21 cellular contexts compared by ENCODE assay signal in the genomic region with DNA sequence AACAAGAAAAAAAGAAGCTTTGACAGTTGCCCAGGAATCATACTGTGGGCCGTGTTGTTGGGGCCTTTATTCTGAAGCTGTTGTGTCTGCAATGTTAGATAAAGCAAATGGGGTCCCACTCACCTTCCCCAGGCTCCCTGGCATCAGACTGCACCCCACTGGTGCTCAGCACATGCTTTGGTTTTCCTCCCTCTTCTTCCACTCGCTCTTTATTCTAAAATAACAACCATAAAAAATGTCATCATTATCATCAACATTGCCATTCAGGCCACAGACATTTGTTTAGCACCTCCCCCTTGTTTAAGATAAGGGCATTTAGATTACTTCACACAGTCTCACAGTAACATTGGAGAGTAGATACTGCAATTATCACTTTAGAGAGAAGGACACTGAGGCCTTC. TPM values are rescaled to one million over a fixed set of nuclear protein-coding genes. Genes with fewer than 3 reads are reported as not detected.
"Had no signal": no experiment of that assay in that cellular context is flagged by ENCODE, and none has a peak within 500 bp of the region (broad histone marks: within the 10 kb centered on the region; RNA-seq: fewer than 3 reads in every experiment).

No MANE protein-coding gene starts in this region.

- H3K36me3 Mint-ChIP-seq: activated CD4-positive, alpha-beta memory T cell treated with anti-CD3 and anti-CD28 coated beads for 36 hours; memory B cell; stimulated activated effector memory CD8-positive, alpha-beta T cell treated with anti-CD3 and anti-CD28 coated beads, Interleukin-12 subunit alpha, Interleukin-12 subunit beta, amount 100 ng/mL, for 72 hours had no signal

- H3K27me3 ChIP-seq: stomach, suprapubic skin, transverse colon, vagina had no signal

- H3K27ac ChIP-seq: stomach, suprapubic skin, transverse colon, vagina had no signal

- H3K4me3 Mint-ChIP-seq: activated CD4-positive, alpha-beta memory T cell treated with anti-CD3 and anti-CD28 coated beads for 36 hours; activated naive CD8-positive, alpha-beta T cell treated with anti-CD3 and anti-CD28 coated beads, Interleukin-2, amount 50 U/mL, for 24 hours; dendritic cell treated with granulocyte-macrophage colony-stimulating factor and Interleukin-4, amounts not matched to agents 40 ng/mL and 50 ng/mL, for 4 days; memory B cell; stimulated activated effector memory CD8-positive, alpha-beta T cell treated with anti-CD3 and anti-CD28 coated beads, Interleukin-12 subunit alpha, Interleukin-12 subunit beta, amount 100 ng/mL, for 72 hours had no signal

- DNase-seq: activated CD4-positive, alpha-beta memory T cell treated with anti-CD3 and anti-CD28 coated beads for 36 hours; activated CD4-positive, alpha-beta T cell treated with anti-CD3 and anti-CD28 coated beads for 48 hours; activated naive CD4-positive, alpha-beta T cell treated with Interleukin-2 at 50 U/mL for 16 hours; activated naive CD8-positive, alpha-beta T cell treated with anti-CD3 and anti-CD28 coated beads, Interleukin-2, amount 50 U/mL, for 24 hours; activated T-cell treated with anti-CD3 and anti-CD28 coated beads, Interleukin-2, amount 50 U/mL, for 48 hours; effector CD4-positive, alpha-beta T cell; foreskin melanocyte; hippocampal formation; kidney glomerular epithelial cell; mucosa of descending colon; retina; stimulated activated CD4-positive, alpha-beta T cell treated with anti-CD3 and anti-CD28 coated beads, Interleukin-1b, Interleukin-23, amount 100 ng/mL, for 48 hours; stomach; T-helper 1 cell; T-helper 9 cell; transverse colon had no signal

- H3K9me3 ChIP-seq: mucosa of descending colon, stomach, suprapubic skin, transverse colon, vagina had no signal

- H3K4me1 ChIP-seq: stomach, transverse colon, vagina had no signal

- H3K36me3 ChIP-seq: stomach, suprapubic skin, transverse colon, vagina had no signal

- ATAC-seq: activated naive CD8-positive, alpha-beta T cell treated with anti-CD3 and anti-CD28 coated beads, Interleukin-2, amount 50 U/mL, for 24 hours; mucosa of descending colon; stimulated activated effector memory CD8-positive, alpha-beta T cell treated with anti-CD3 and anti-CD28 coated beads, Interleukin-12 subunit alpha, Interleukin-12 subunit beta, amount 100 ng/mL, for 72 hours had no signal

- H3K4me3 ChIP-seq: mucosa of descending colon, stomach, suprapubic skin, transverse colon, vagina had no signal

- H3K9me3 Mint-ChIP-seq: activated CD4-positive, alpha-beta memory T cell treated with anti-CD3 and anti-CD28 coated beads for 36 hours; activated naive CD8-positive, alpha-beta T cell treated with anti-CD3 and anti-CD28 coated beads, Interleukin-2, amount 50 U/mL, for 24 hours; dendritic cell treated with granulocyte-macrophage colony-stimulating factor and Interleukin-4, amounts not matched to agents 40 ng/mL and 50 ng/mL, for 4 days; memory B cell; stimulated activated effector memory CD8-positive, alpha-beta T cell treated with anti-CD3 and anti-CD28 coated beads, Interleukin-12 subunit alpha, Interleukin-12 subunit beta, amount 100 ng/mL, for 72 hours had no signal

- H3K27ac Mint-ChIP-seq: activated CD4-positive, alpha-beta memory T cell treated with anti-CD3 and anti-CD28 coated beads for 36 hours; activated naive CD8-positive, alpha-beta T cell treated with anti-CD3 and anti-CD28 coated beads, Interleukin-2, amount 50 U/mL, for 24 hours; dendritic cell treated with granulocyte-macrophage colony-stimulating factor and Interleukin-4, amounts not matched to agents 40 ng/mL and 50 ng/mL, for 4 days; memory B cell; stimulated activated effector memory CD8-positive, alpha-beta T cell treated with anti-CD3 and anti-CD28 coated beads, Interleukin-12 subunit alpha, Interleukin-12 subunit beta, amount 100 ng/mL, for 72 hours had no signal

- H3K27me3 Mint-ChIP-seq: activated CD4-positive, alpha-beta memory T cell treated with anti-CD3 and anti-CD28 coated beads for 36 hours; activated naive CD8-positive, alpha-beta T cell treated with anti-CD3 and anti-CD28 coated beads, Interleukin-2, amount 50 U/mL, for 24 hours; dendritic cell treated with granulocyte-macrophage colony-stimulating factor and Interleukin-4, amounts not matched to agents 40 ng/mL and 50 ng/mL, for 4 days; memory B cell had no signal

RNA-seq across cellular contexts. Expression of a gene that starts 8.2 kb away (rescaled TPM):
- total RNA-seq: transverse colon had no signal
